In the genomic region with DNA sequence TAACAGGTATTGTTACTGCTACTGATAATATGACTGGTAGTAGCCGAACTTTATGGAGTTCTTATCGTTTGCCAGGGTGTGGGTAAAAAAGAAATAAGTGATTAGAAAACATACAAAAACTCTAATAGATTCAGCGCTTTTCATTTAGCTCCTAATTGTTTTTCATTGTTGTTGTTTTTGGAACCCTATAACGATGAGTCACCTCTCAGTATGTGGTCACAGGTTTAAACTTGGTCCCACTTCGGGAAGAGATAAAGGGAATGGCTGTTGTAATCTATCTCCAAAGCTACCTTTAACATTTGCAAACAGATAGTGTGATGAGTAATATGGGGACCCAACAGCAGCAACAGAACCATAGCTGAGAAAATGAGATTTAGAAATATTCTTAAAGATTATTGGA, we compare ENCODE assay signal across 3 cellular contexts.
TF ChIP-seq lines count a peak whose summit lies in the region.

No MANE protein-coding gene starts in this region.

TF ChIP-seq in HCT116, 20 proteins besides CTCF, POLR2A, EP300 and RAD21 (continues in another document):
- TF ChIP-seq, protein P1, sequence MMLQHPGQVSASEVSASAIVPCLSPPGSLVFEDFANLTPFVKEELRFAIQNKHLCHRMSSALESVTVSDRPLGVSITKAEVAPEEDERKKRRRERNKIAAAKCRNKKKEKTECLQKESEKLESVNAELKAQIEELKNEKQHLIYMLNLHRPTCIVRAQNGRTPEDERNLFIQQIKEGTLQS (IDR thresholded peaks at IDR 0.05), result peak; percentile 56; the same call in 1 of the 2 replicates
- TF ChIP-seq SRF (IDR thresholded peaks at IDR 0.05; ENCODE audit: low read depth), result 0 out of 2 replicates have a peak, but pooled peaks have one; percentile 37
- no peak for TF ChIP-seq EZH2 (IDR thresholded peaks at IDR 0.05)
- 0 out of 2 replicates have a peak, but pooled peaks have one; percentile 29 for TF ChIP-seq SIN3A (IDR thresholded peaks at IDR 0.05; ENCODE audit: low read depth)
- TF ChIP-seq, protein P2, sequence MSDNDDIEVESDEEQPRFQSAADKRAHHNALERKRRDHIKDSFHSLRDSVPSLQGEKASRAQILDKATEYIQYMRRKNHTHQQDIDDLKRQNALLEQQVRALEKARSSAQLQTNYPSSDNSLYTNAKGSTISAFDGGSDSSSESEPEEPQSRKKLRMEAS (IDR thresholded peaks at IDR 0.05), result peak; percentile 33; the same call in 1 of the 2 replicates
- no peak for TF ChIP-seq ZFX (IDR thresholded peaks at IDR 0.05)
- TF ChIP-seq, protein P3, sequence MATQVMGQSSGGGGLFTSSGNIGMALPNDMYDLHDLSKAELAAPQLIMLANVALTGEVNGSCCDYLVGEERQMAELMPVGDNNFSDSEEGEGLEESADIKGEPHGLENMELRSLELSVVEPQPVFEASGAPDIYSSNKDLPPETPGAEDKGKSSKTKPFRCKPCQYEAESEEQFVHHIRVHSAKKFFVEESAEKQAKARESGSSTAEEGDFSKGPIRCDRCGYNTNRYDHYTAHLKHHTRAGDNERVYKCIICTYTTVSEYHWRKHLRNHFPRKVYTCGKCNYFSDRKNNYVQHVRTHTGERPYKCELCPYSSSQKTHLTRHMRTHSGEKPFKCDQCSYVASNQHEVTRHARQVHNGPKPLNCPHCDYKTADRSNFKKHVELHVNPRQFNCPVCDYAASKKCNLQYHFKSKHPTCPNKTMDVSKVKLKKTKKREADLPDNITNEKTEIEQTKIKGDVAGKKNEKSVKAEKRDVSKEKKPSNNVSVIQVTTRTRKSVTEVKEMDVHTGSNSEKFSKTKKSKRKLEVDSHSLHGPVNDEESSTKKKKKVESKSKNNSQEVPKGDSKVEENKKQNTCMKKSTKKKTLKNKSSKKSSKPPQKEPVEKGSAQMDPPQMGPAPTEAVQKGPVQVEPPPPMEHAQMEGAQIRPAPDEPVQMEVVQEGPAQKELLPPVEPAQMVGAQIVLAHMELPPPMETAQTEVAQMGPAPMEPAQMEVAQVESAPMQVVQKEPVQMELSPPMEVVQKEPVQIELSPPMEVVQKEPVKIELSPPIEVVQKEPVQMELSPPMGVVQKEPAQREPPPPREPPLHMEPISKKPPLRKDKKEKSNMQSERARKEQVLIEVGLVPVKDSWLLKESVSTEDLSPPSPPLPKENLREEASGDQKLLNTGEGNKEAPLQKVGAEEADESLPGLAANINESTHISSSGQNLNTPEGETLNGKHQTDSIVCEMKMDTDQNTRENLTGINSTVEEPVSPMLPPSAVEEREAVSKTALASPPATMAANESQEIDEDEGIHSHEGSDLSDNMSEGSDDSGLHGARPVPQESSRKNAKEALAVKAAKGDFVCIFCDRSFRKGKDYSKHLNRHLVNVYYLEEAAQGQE (IDR thresholded peaks at IDR 0.05; ENCODE audit: low read depth), result no peak
- no peak for TF ChIP-seq POLR2AphosphoS5 (IDR thresholded peaks at IDR 0.05; ENCODE audit: low read depth, low read length)
- no peak for TF ChIP-seq ZNF274 (IDR thresholded peaks at IDR 0.05; ENCODE audit: low read depth, low read length)
- no peak for TF ChIP-seq EGR1 (IDR thresholded peaks at IDR 0.05; ENCODE audit: low read depth)
- TF ChIP-seq SP1 (IDR thresholded peaks at IDR 0.05; ENCODE audit: low read depth), result peak; percentile 75
- TF ChIP-seq CEBPB (IDR thresholded peaks at IDR 0.05; ENCODE audit: low read depth), result peak; percentile 85
- no peak for TF ChIP-seq YY1 (IDR thresholded peaks at IDR 0.05; ENCODE audit: extremely low read depth, insufficient replicate concordance, low read depth, low read length)
- peak; percentile 71; the same call in 1 of the 2 replicates for TF ChIP-seq CBX3 (IDR thresholded peaks at IDR 0.05; ENCODE audit: low read depth)

TF ChIP-seq in SK-N-SH, 30 proteins besides CTCF, POLR2A, EP300 and RAD21 (continues in another document):
- TF ChIP-seq, protein P3 (IDR thresholded peaks at IDR 0.05; ENCODE audit: low read depth, low read length), result no peak
- TF ChIP-seq, protein P4, sequence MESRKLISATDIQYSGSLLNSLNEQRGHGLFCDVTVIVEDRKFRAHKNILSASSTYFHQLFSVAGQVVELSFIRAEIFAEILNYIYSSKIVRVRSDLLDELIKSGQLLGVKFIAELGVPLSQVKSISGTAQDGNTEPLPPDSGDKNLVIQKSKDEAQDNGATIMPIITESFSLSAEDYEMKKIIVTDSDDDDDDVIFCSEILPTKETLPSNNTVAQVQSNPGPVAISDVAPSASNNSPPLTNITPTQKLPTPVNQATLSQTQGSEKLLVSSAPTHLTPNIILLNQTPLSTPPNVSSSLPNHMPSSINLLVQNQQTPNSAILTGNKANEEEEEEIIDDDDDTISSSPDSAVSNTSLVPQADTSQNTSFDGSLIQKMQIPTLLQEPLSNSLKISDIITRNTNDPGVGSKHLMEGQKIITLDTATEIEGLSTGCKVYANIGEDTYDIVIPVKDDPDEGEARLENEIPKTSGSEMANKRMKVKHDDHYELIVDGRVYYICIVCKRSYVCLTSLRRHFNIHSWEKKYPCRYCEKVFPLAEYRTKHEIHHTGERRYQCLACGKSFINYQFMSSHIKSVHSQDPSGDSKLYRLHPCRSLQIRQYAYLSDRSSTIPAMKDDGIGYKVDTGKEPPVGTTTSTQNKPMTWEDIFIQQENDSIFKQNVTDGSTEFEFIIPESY (IDR thresholded peaks at IDR 0.05; ENCODE audit: borderline replicate concordance, low read depth), result no peak
- TF ChIP-seq FOXM1 (IDR thresholded peaks at IDR 0.05; ENCODE audit: low read depth) (no peak), SMC3 (IDR thresholded peaks at IDR 0.05; ENCODE audit: low read depth, low read length) (no peak), FOSL2 (IDR thresholded peaks at IDR 0.05; ENCODE audit: borderline replicate concordance, low read depth) (peak; percentile 33; the same call in 1 of the 2 replicates), SIN3A (IDR thresholded peaks at IDR 0.05; ENCODE audit: borderline replicate concordance, low read depth, low read length) (no peak), ELF1 (IDR thresholded peaks at IDR 0.05) (no peak), EZH2phosphoT487 (IDR thresholded peaks at IDR 0.05; ENCODE audit: borderline replicate concordance, low read depth) (no peak)
- TF ChIP-seq, protein P5, sequence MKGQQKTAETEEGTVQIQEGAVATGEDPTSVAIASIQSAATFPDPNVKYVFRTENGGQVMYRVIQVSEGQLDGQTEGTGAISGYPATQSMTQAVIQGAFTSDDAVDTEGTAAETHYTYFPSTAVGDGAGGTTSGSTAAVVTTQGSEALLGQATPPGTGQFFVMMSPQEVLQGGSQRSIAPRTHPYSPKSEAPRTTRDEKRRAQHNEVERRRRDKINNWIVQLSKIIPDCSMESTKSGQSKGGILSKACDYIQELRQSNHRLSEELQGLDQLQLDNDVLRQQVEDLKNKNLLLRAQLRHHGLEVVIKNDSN (IDR thresholded peaks at IDR 0.05; ENCODE audit: borderline replicate concordance, low read depth), result no peak
- TF ChIP-seq, protein P6, sequence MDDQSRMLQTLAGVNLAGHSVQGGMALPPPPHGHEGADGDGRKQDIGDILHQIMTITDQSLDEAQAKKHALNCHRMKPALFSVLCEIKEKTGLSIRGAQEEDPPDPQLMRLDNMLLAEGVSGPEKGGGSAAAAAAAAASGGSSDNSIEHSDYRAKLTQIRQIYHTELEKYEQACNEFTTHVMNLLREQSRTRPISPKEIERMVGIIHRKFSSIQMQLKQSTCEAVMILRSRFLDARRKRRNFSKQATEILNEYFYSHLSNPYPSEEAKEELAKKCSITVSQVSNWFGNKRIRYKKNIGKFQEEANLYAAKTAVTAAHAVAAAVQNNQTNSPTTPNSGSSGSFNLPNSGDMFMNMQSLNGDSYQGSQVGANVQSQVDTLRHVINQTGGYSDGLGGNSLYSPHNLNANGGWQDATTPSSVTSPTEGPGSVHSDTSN (IDR thresholded peaks at IDR 0.05), result 0 out of 2 replicates have a peak, but pooled peaks have one; percentile 4
- TF ChIP-seq, protein P2 (IDR thresholded peaks at IDR 0.05; ENCODE audit: low read depth), result no peak

TF ChIP-seq in endothelial cell of umbilical vein, 7 proteins besides CTCF, POLR2A, EP300 and RAD21:
- TF ChIP-seq POLR2AphosphoS5 (IDR thresholded peaks at IDR 0.05; ENCODE audit: insufficient read depth, low read depth, low read length) (no peak), JUN (IDR thresholded peaks at IDR 0.05; ENCODE audit: borderline replicate concordance, insufficient read depth, insufficient read length, low read depth) (peak; percentile 99), FOS (IDR thresholded peaks at IDR 0.05; ENCODE audit: borderline replicate concordance, insufficient read depth, low read length) (peak; percentile 94), GATA2 (IDR thresholded peaks at IDR 0.05; ENCODE audit: insufficient read depth, insufficient read length, low read depth, low read length) (peak; percentile 76)
